In genomic region chr10:26714385-26714784, GRCh38 we compare ENCODE assay signal across 22 cellular contexts.
"Had no signal": no experiment of that assay in that cellular context is flagged by ENCODE, and none has a peak within 500 bp of the region (broad histone marks: within the 10 kb centered on the region; RNA-seq: fewer than 3 reads in every experiment).

No MANE protein-coding gene starts in this region.

- H3K27ac Mint-ChIP-seq: activated CD4-positive, alpha-beta T cell treated with anti-CD3 and anti-CD28 coated beads for 36 hours; activated CD8-positive, alpha-beta T cell treated with anti-CD3 and anti-CD28 coated beads for 36 hours; activated T-helper 17 cell treated with anti-CD3 and anti-CD28 coated beads, Interleukin-2, amount 50 U/mL, for 72 hours; mesothelial cell of epicardium; natural killer cell treated with Interleukin-12 subunit alpha and Interleukin-12 subunit beta and Interleukin-15 and Interleukin-18, amount 100 ng/mL, for 72 hours; WTC11 had no signal

- DNase-seq: activated CD4-positive, alpha-beta T cell treated with anti-CD3 and anti-CD28 coated beads for 36 hours; activated CD8-positive, alpha-beta T cell treated with anti-CD3 and anti-CD28 coated beads for 36 hours; activated T-cell treated with anti-CD3 and anti-CD28 coated beads, Interleukin-2, amount 50 U/mL, for 1 hour; amygdala; cortex of kidney; foreskin fibroblast; heart right ventricle; left ventricle myocardium inferior; ovary; spleen; stimulated activated CD4-positive, alpha-beta T cell treated with anti-CD3 and anti-CD28 coated beads, Interleukin-4, amount 100 ng/mL, for 1 hour; stimulated activated naive CD4-positive, alpha-beta T cell treated with Interleukin-2 at 50 U/mL for 16 hours; T-helper 9 cell; upper lobe of right lung had no signal

- ATAC-seq: activated CD4-positive, alpha-beta T cell treated with anti-CD3 and anti-CD28 coated beads for 36 hours; activated CD8-positive, alpha-beta T cell treated with anti-CD3 and anti-CD28 coated beads for 36 hours; activated T-helper 17 cell treated with anti-CD3 and anti-CD28 coated beads, Interleukin-2, amount 50 U/mL, for 72 hours; heart right ventricle; natural killer cell treated with Interleukin-12 subunit alpha and Interleukin-12 subunit beta and Interleukin-15 and Interleukin-18, amount 100 ng/mL, for 72 hours; upper lobe of right lung; WTC11 had no signal

- H3K27me3 Mint-ChIP-seq: activated CD4-positive, alpha-beta T cell treated with anti-CD3 and anti-CD28 coated beads for 36 hours; activated CD8-positive, alpha-beta T cell treated with anti-CD3 and anti-CD28 coated beads for 36 hours; activated T-helper 17 cell treated with anti-CD3 and anti-CD28 coated beads, Interleukin-2, amount 50 U/mL, for 72 hours; natural killer cell treated with Interleukin-12 subunit alpha and Interleukin-12 subunit beta and Interleukin-15 and Interleukin-18, amount 100 ng/mL, for 72 hours had no signal

- H3K4me1 Mint-ChIP-seq: activated CD4-positive, alpha-beta T cell treated with anti-CD3 and anti-CD28 coated beads for 36 hours; activated T-helper 17 cell treated with anti-CD3 and anti-CD28 coated beads, Interleukin-2, amount 50 U/mL, for 72 hours; mesothelial cell of epicardium; WTC11 had no signal

- H3K27me3 ChIP-seq: heart right ventricle, ovary, spleen, upper lobe of right lung had no signal

- H3K27ac ChIP-seq: heart right ventricle, left ventricle myocardium inferior, ovary, prostate gland, spleen, thoracic aorta, upper lobe of right lung had no signal

- H3K9me3 ChIP-seq: heart right ventricle, left ventricle myocardium inferior, ovary, prostate gland, spleen, thoracic aorta, upper lobe of right lung had no signal

- H3K4me3 ChIP-seq: heart right ventricle, left ventricle myocardium inferior, ovary, prostate gland, spleen, thoracic aorta, upper lobe of right lung had no signal

- H3K4me3 Mint-ChIP-seq: activated CD4-positive, alpha-beta T cell treated with anti-CD3 and anti-CD28 coated beads for 36 hours; activated CD8-positive, alpha-beta T cell treated with anti-CD3 and anti-CD28 coated beads for 36 hours; activated T-helper 17 cell treated with anti-CD3 and anti-CD28 coated beads, Interleukin-2, amount 50 U/mL, for 72 hours; mesothelial cell of epicardium; natural killer cell treated with Interleukin-12 subunit alpha and Interleukin-12 subunit beta and Interleukin-15 and Interleukin-18, amount 100 ng/mL, for 72 hours; WTC11 had no signal

- H3K9me3 Mint-ChIP-seq: activated CD8-positive, alpha-beta T cell treated with anti-CD3 and anti-CD28 coated beads for 36 hours; activated T-helper 17 cell treated with anti-CD3 and anti-CD28 coated beads, Interleukin-2, amount 50 U/mL, for 72 hours; mesothelial cell of epicardium; natural killer cell treated with Interleukin-12 subunit alpha and Interleukin-12 subunit beta and Interleukin-15 and Interleukin-18, amount 100 ng/mL, for 72 hours; WTC11 had no signal

- H3K36me3 ChIP-seq: ovary, prostate gland, thoracic aorta had no signal

- H3K4me1 ChIP-seq: heart right ventricle, left ventricle myocardium inferior, prostate gland, spleen, upper lobe of right lung had no signal

- FAIRE-seq: bronchial epithelial cell, endometrium had no signal
